Comparison of ENCODE assay signal across 6 cellular contexts in the genomic region with DNA sequence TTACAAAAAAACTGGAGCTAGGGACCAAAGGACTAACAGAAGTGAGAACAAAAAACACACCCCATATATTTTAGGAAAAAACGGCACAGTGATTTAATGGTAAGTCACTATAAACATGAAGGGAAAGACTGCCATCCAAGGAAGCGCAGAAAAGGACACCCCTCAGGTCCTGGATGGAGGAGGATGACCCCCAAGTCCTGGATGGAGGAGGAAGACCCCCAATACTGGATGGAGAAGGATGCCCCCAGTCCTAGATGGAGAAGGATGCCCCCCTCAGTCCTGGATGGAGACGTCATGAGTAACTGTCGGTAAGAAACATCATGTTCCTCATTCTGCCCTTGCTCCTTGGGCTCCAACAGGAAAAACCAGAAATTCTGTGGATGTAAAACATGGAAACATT.
DNase-seq lines count a peak whose midpoint lies in the region; ATAC-seq, FAIRE-seq and TF ChIP-seq lines count a peak whose summit lies in the region.
"Not testable (repeated sequence)": the region's sequence is repeated elsewhere in the genome, so short reads cannot be mapped to it uniquely, and the experiment has no call there.

No MANE protein-coding gene starts in this region.

- 28% methylated on average over 4 of the region's 4 CpGs for WGBS in SK-N-SH (ENCODE audit: low lambda C conversion rate)
- WGBS in HepG2 (ENCODE audit: low lambda C conversion rate): 4% methylated on average over 4 of the region's 4 CpGs
- 52 to 63% (median 58%) methylated on average over 4 of the region's 4 CpGs for WGBS in spleen, 5 donors

- not testable (repeated sequence) for TF ChIP-seq POLR2A in HepG2 (IDR thresholded peaks at IDR 0.05; ENCODE audit: insufficient read depth in 1 of 2, low read depth in 2 of 2, low read length in 2 of 2); spleen (IDR thresholded peaks at IDR 0.05)

- H3K36me3 Mint-ChIP-seq in natural killer cell treated with Interleukin-12 subunit alpha and Interleukin-12 subunit beta and Interleukin-15 and Interleukin-18, amount 100 ng/mL, for 72 hours: not testable (repeated sequence)

- not testable (repeated sequence) for TF ChIP-seq EP300 in SK-N-SH (IDR thresholded peaks at IDR 0.05; ENCODE audit: borderline replicate concordance in 1 of 2, low read depth in 1 of 2, low read length in 1 of 2); HepG2 (IDR thresholded peaks at IDR 0.05; ENCODE audit: low read depth in 2 of 2, low read length in 2 of 2); HepG2 (CRISPR knock-in tag; IDR thresholded peaks at IDR 0.05; ENCODE audit: borderline replicate concordance)

- TF ChIP-seq RAD21 in SK-N-SH (IDR thresholded peaks at IDR 0.05; ENCODE audit: low read length); HepG2 (CRISPR knock-in tag; IDR thresholded peaks at IDR 0.05): not testable (repeated sequence)

- H3K27me3 Mint-ChIP-seq in natural killer cell treated with Interleukin-12 subunit alpha and Interleukin-12 subunit beta and Interleukin-15 and Interleukin-18, amount 100 ng/mL, for 72 hours: not testable (repeated sequence)

- not testable (repeated sequence) for H3K4me3 Mint-ChIP-seq in natural killer cell treated with Interleukin-12 subunit alpha and Interleukin-12 subunit beta and Interleukin-15 and Interleukin-18, amount 100 ng/mL, for 72 hours

- intact Hi-C loops in PC-9 (cut with micrococcal nuclease; ENCODE audit: unreplicated experiment); HepG2 (cut with micrococcal nuclease; ENCODE audit: unreplicated experiment); spleen (cut with DNase I; ENCODE audit: low total_unique reads): not testable (repeated sequence)

- H3K4me2 ChIP-seq in PC-9 (peak overlapping the region; percentile 46), SK-N-SH (peak overlapping the region; percentile 31; the same call in 1 of the 2 replicates), HepG2 (ENCODE audit: low read depth, low read length) (peak overlapping the region; percentile 39)

- not testable (repeated sequence) for H3K27ac ChIP-seq in PC-9; SK-N-SH (ENCODE audit: low read depth in 2 of 2, low read length in 1 of 2); HepG2 (ENCODE audit: extremely low read length, insufficient read depth, low read length); spleen

- not testable (repeated sequence) for ATAC-seq in HepG2; natural killer cell treated with Interleukin-12 subunit alpha and Interleukin-12 subunit beta and Interleukin-15 and Interleukin-18, amount 100 ng/mL, for 72 hours

- H3K27ac Mint-ChIP-seq in natural killer cell treated with Interleukin-12 subunit alpha and Interleukin-12 subunit beta and Interleukin-15 and Interleukin-18, amount 100 ng/mL, for 72 hours: not testable (repeated sequence)

- H4K20me1 ChIP-seq in PC-9 (ENCODE audit: insufficient read depth); SK-N-SH (ENCODE audit: insufficient read depth); HepG2 (ENCODE audit: insufficient read depth, low read length): not testable (repeated sequence)

- CTCF ChIA-PET in PC-9 (lab: Charles Lee); SK-N-SH (lab: Yijun Ruan, JAX); HepG2 (lab: Yijun Ruan, JAX; ENCODE audit: low intra/inter-chr PET ratio, low total read pairs): not testable (repeated sequence)

- not testable (repeated sequence) for H3K9ac ChIP-seq in SK-N-SH; HepG2 (ENCODE audit: insufficient read depth, low read depth, low read length)

- H3K4me1 Mint-ChIP-seq in natural killer cell treated with Interleukin-12 subunit alpha and Interleukin-12 subunit beta and Interleukin-15 and Interleukin-18, amount 100 ng/mL, for 72 hours (ENCODE audit: low read depth in 2 of 2): not testable (repeated sequence)

- 0 out of 2 replicates have a peak overlapping the region, but pooled peaks have one; percentile 9 for H3K4me3 ChIP-seq in LNCaP clone FGC (ENCODE audit: low read depth, low read length)
- not testable (repeated sequence) for H3K4me3 ChIP-seq in PC-9; SK-N-SH (ENCODE audit: low read depth in 2 of 2, low read length in 1 of 2); HepG2 (replicated peaks in 1 of 3; ENCODE audit: insufficient read depth in 1 of 3, low read depth in 2 of 3, low read length in 3 of 3); spleen

- H3K9me3 Mint-ChIP-seq in natural killer cell treated with Interleukin-12 subunit alpha and Interleukin-12 subunit beta and Interleukin-15 and Interleukin-18, amount 100 ng/mL, for 72 hours: not testable (repeated sequence)

- in situ Hi-C loops in HepG2 (cut with HindIII; ENCODE audit: extremely low pct_ligation_motif_present, low pct_unique_long_range_greater_than_20kb): not testable (repeated sequence)

- not testable (repeated sequence) for H3K79me2 ChIP-seq in PC-9 (ENCODE audit: low read depth); SK-N-SH (ENCODE audit: insufficient read depth); HepG2 (ENCODE audit: insufficient read depth, low read length)

- TF ChIP-seq CTCF in LNCaP clone FGC (IDR thresholded peaks at IDR 0.05; ENCODE audit: control insufficient read depth, extremely low read depth, insufficient read depth); PC-9 (conservative IDR thresholded peaks at IDR 0.05); SK-N-SH (IDR thresholded peaks at IDR 0.05); HepG2 (CRISPR knock-in tag; IDR thresholded peaks at IDR 0.05); spleen (IDR thresholded peaks at IDR 0.05 in 8 of 11, conservative IDR thresholded peaks at IDR 0.05 in 3 of 11): not testable (repeated sequence)

- DNase-seq in LNCaP clone FGC (ENCODE audit: low read depth) (peak; percentile 11), spleen (peak; percentile 64)
- not testable (repeated sequence) for DNase-seq in PC-9; SK-N-SH; HepG2 (ENCODE audit: low spot score)
- peak; percentile 8 for DNase-seq in natural killer cell treated with Interleukin-12 subunit alpha and Interleukin-12 subunit beta and Interleukin-15 and Interleukin-18, amount 100 ng/mL, for 72 hours (ENCODE audit: low spot score)

- not testable (repeated sequence) for H3K36me3 ChIP-seq in PC-9 (ENCODE audit: low read depth); SK-N-SH (replicated peaks in 1 of 2; ENCODE audit: control insufficient read depth in 1 of 2, insufficient read depth in 2 of 2, low read length in 1 of 2); HepG2 (replicated peaks in 1 of 2; ENCODE audit: control insufficient read depth in 1 of 2, insufficient read depth in 2 of 2, low read length in 2 of 2); spleen

- not testable (repeated sequence) for H3K27me3 ChIP-seq in PC-9 (ENCODE audit: insufficient read depth, low read depth); SK-N-SH (ENCODE audit: insufficient read depth); HepG2 (ENCODE audit: control insufficient read depth in 1 of 2, insufficient read depth in 2 of 2, low read length in 2 of 2); spleen (replicated peaks in 1 of 7)

- not testable (repeated sequence) for H3K9me3 ChIP-seq in PC-9 (ENCODE audit: insufficient read depth, low read depth); SK-N-SH; HepG2 (ENCODE audit: low read length); spleen

- H3F3A ChIP-seq in PC-9 (ENCODE audit: insufficient read depth, low read depth); SK-N-SH (replicated peaks; ENCODE audit: insufficient read depth): not testable (repeated sequence)

- H2AFZ ChIP-seq in PC-9; SK-N-SH (ENCODE audit: low read depth); HepG2 (ENCODE audit: low read length): not testable (repeated sequence)

- not testable (repeated sequence) for FAIRE-seq in HepG2 (lab: Jason Lieb, UNC)

- not testable (repeated sequence) for BruUV-seq in PC-9 (replicated peaks; lab: Mats Ljungman, UMichigan); HepG2 (replicated peaks; lab: Mats Ljungman, UMichigan)

- H3K9me2 ChIP-seq in PC-9 (ENCODE audit: insufficient read depth); SK-N-SH: not testable (repeated sequence)

- POLR2A ChIA-PET in PC-9 (lab: Charles Lee; ENCODE audit: unreplicated experiment); SK-N-SH (lab: Yijun Ruan, JAX); HepG2 (lab: Yijun Ruan, JAX): not testable (repeated sequence)

- not testable (repeated sequence) for H3K4me1 ChIP-seq in PC-9 (replicated peaks; ENCODE audit: insufficient read depth); SK-N-SH (ENCODE audit: control insufficient read depth in 1 of 2, insufficient read depth in 2 of 2, low read depth in 1 of 2, low read length in 1 of 2); HepG2 (ENCODE audit: insufficient read depth, low read length); spleen
